25 cellular contexts compared by ENCODE assay signal in the genomic region with DNA sequence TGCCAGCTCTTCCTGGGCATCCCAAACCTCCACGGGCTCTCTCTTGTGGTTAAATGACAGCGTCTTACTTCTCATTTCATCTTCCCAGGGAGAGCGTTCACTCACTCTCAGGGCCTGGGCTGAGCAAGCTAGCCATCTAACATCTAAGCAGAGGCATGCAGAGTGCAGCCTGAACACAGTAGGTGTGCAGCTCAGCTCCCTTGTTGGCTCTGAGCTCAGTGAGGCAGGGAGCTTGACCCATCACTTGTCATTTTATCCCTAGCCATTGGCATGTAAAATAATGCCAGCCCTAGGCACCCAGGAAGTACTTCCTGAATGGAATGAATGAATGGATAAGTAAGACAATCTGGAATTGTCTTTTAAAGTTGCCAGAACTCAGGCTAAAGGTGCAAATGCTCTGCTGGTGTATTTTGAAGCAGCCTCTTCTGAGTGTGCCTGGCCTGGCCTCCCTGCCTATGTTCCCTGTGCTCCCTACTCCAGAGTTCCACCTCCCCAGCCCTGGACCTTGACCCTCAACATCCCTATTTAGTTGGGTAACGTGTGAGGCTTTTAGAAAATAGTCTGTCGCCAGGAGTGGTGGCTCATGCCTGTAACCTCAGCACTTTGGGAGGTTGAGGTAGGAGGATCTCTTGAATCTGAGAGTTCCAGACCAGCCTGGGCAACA. TPM values are rescaled to one million over a fixed set of nuclear protein-coding genes. Genes with fewer than 3 reads are reported as not detected.
DNase-seq lines count a peak whose midpoint lies in the region; ATAC-seq, FAIRE-seq and TF ChIP-seq lines count a peak whose summit lies in the region.
"Had no signal": no experiment of that assay in that cellular context is flagged by ENCODE, and none has a peak within 500 bp of the region (broad histone marks: within the 10 kb centered on the region; RNA-seq: fewer than 3 reads in every experiment).

No MANE protein-coding gene starts in this region.

- H3K9me3 ChIP-seq in right lobe of liver (no peaks in the 10 kb centered on the region), small intestine (ENCODE audit: control insufficient read depth, low read depth) (no peaks in the 10 kb centered on the region)
- H3K9me3 ChIP-seq: lower lobe of right lung, Peyer's patch had no signal

- ATAC-seq in right lobe of liver (peak; percentile 54 to 89 (median 76)), HG03378 (IDR thresholded peaks at IDR 0.05; ENCODE audit: unreplicated experiment) (no peak), GM21576 (IDR thresholded peaks at IDR 0.05; ENCODE audit: unreplicated experiment) (no peak)
- ATAC-seq: lower lobe of right lung had no signal

- H3K4me1 ChIP-seq in right lobe of liver, result no peaks in the 10 kb centered on the region
- no peaks in the 10 kb centered on the region for H3K4me1 ChIP-seq in small intestine (ENCODE audit: control insufficient read depth in 2 of 2, insufficient read depth in 1 of 2, low read depth in 1 of 2, low read length in 1 of 2)
- H3K4me1 ChIP-seq: lower lobe of right lung, Peyer's patch, stomach, tibial artery had no signal

- H3K27ac ChIP-seq in right lobe of liver (no peak overlapping the region), small intestine (ENCODE audit: low read depth in 1 of 2, low read length in 1 of 2) (no peak overlapping the region)
- H3K27ac ChIP-seq: epithelial cell of prostate, GM23248, lower lobe of right lung, Peyer's patch, stomach, tibial artery had no signal

- peak; percentile 40 for FAIRE-seq in bronchial epithelial cell (lab: Jason Lieb, UNC)
- FAIRE-seq in small intestine (lab: Jason Lieb, UNC), result no peak
- FAIRE-seq: GM12891 had no signal

- WGBS in right lobe of liver (ENCODE audit: insufficient coverage, low coverage, low lambda C conversion rate, missing lambda C conversion rate), result 31% methylated on average over 3 of the region's 5 CpGs
- 58 to 70% (median 60%) methylated on average over 5 of the region's 5 CpGs for WGBS in small intestine, 3 donors

- DNase-seq in HuH-7.5 (ENCODE audit: low spot score), result peak; percentile 59
- no peak for DNase-seq in bronchial epithelial cell (ENCODE audit: low read depth)
- no peak for DNase-seq in right lobe of liver
- peak; percentile 18 for DNase-seq in small intestine
- DNase-seq in NCI-H2171 (lab: John Stamatoyannopoulos, UW), result no peak
- no peak for DNase-seq in RKO (ENCODE audit: low spot score)
- DNase-seq: activated effector memory CD4-positive, alpha-beta T cell treated with anti-CD3 and anti-CD28 coated beads, Interleukin-2, amount 50 U/mL, for 16 hours; activated T-cell treated with anti-CD3 and anti-CD28 coated beads for 4 hours; CD4-positive, CD25-positive, alpha-beta regulatory T cell; DMS 273 treated with DMSO at 0.1 percent for 48 hours; GM23248; lower lobe of right lung; NCI-H1048; NCI-H1694; NCI-H526 treated with DMSO at 0.1 percent for 48 hours; Peyer's patch; stimulated activated CD4-positive, alpha-beta T cell treated with anti-CD3 and anti-CD28 coated beads, Interleukin-1b, Interleukin-23, amount 100 ng/mL, for 48 hours; stomach; tibial artery had no signal

- H3K36me3 ChIP-seq in bronchial epithelial cell (ENCODE audit: control insufficient read depth, insufficient read depth, low read length) (no peaks in the 10 kb centered on the region), right lobe of liver (no peaks in the 10 kb centered on the region), small intestine (ENCODE audit: control insufficient read depth in 2 of 2, insufficient read depth in 2 of 2, low read length in 2 of 2) (no peaks in the 10 kb centered on the region)
- H3K36me3 ChIP-seq: lower lobe of right lung, Peyer's patch, stomach, tibial artery had no signal

- TF ChIP-seq POLR2A in right lobe of liver (IDR thresholded peaks at IDR 0.05), result no peak

- intact Hi-C loops in right lobe of liver (cut with DNase I), result no loop called here

- no peak overlapping the region for H3K4me3 ChIP-seq in bronchial epithelial cell (ENCODE audit: low read depth, low read length)
- H3K4me3 ChIP-seq in right lobe of liver, result no peak overlapping the region
- no peak overlapping the region for H3K4me3 ChIP-seq in small intestine (ENCODE audit: low read depth in 1 of 2, low read length in 2 of 2)
- H3K4me3 ChIP-seq: GM23248, lower lobe of right lung, Peyer's patch, stomach, tibial artery had no signal

- no peaks in the 10 kb centered on the region for H3K27me3 ChIP-seq in bronchial epithelial cell (ENCODE audit: control insufficient read depth, insufficient read depth, low read length)
- H3K27me3 ChIP-seq in right lobe of liver, result no peaks in the 10 kb centered on the region
- no peaks in the 10 kb centered on the region for H3K27me3 ChIP-seq in small intestine (ENCODE audit: control insufficient read depth in 2 of 2, insufficient read depth in 2 of 2, low read length in 2 of 2)
- H3K27me3 ChIP-seq: Peyer's patch had no signal

- TF ChIP-seq CTCF in bronchial epithelial cell (IDR thresholded peaks at IDR 0.05; ENCODE audit: insufficient read depth, low read length, severe bottlenecking) (no peak), right lobe of liver (IDR thresholded peaks at IDR 0.05) (no peak)

RNA-seq across cellular contexts. Expression of gene MEG3, which starts 9.5 kb away (rescaled TPM):
- 3.7 and 4.1 TPM in 2 replicates for total RNA-seq in bronchial epithelial cell
- 10 to 100 TPM in 5 of 6 experiments, 1 to 10 TPM in 1; 5.7 to 43.7 (median 23.9) TPM for total RNA-seq in right lobe of liver
- 10 to 100 TPM in 2 of 3 donors, 1 to 10 TPM in 1; 5.1 to 15.7 (median 13.4) TPM for polyA plus RNA-seq in small intestine
- total RNA-seq: SK-MEL-5; T-helper 1 cell treated with Interleukin-12 subunit alpha and Interleukin-12 subunit beta and Interleukin-4 antibody, amounts not matched to agents 30 ng/mL and 1 ng/mL, for 36 hours had no signal
- polyA plus RNA-seq: CD4-positive, CD25-positive, alpha-beta regulatory T cell had no signal

Comparison
In these comparisons a context has a peak if more than half of its experiments do, and no peak if none do; other contexts are left out.
1. DNase-seq: peak in HuH-7.5 (single experiment) and small intestine (single experiment); none in bronchial epithelial cell (single experiment), right lobe of liver (0 of 3), NCI-H2171 (single experiment) and RKO (single experiment).
2. ATAC-seq: peak in right lobe of liver (4 of 4); none in HG03378 (single experiment) and GM21576 (single experiment).